Comparison of ENCODE assay signal across 19 cellular contexts in genomic region chr15:66833803-66834202, GRCh38.
"Had no signal": no experiment of that assay in that cellular context is flagged by ENCODE, and none has a peak within 500 bp of the region (broad histone marks: within the 10 kb centered on the region; RNA-seq: fewer than 3 reads in every experiment).

No MANE protein-coding gene starts in this region.

- H3K79me2 ChIP-seq: hepatocyte had no signal

- DNase-seq: activated CD4-positive, alpha-beta T cell treated with anti-CD3 and anti-CD28 coated beads for 1 hour; activated CD4-positive, alpha-beta T cell treated with anti-CD3 and anti-CD28 coated beads, Interleukin-2, amount 50 U/mL, for 4 hours; activated naive CD4-positive, alpha-beta T cell treated with anti-CD3 and anti-CD28 coated beads, Interleukin-2, amount 50 U/mL, for 16 hours; effector CD4-positive, alpha-beta T cell; kidney; left ventricle myocardium inferior; nucleus accumbens; posterior cingulate gyrus; stimulated activated CD4-positive, alpha-beta T cell treated with anti-CD3 and anti-CD28 coated beads, Interleukin-2, amount 100 ng/mL, for 48 hours; stimulated activated naive CD4-positive, alpha-beta T cell; T-helper 9 cell had no signal

- H3K36me3 ChIP-seq: left ventricle myocardium inferior, tibial artery had no signal

- FAIRE-seq: astrocyte, colon, endothelial cell of umbilical vein, frontal cortex, kidney had no signal

- H3K27ac Mint-ChIP-seq: activated T-helper 2 cell treated with anti-CD3 and anti-CD28 coated beads, Interferon-gamma antibody, Interleukin-2, Interleukin-4, amounts not matched to agents 10 μg/mL and 5 μg/mL and 100 μg/mL, durations not matched to agents 14 hours and 24 hours and 36 hours; natural killer cell treated with Interleukin-12 subunit alpha and Interleukin-12 subunit beta and Interleukin-15 and Interleukin-18, amount 100 ng/mL, for 72 hours had no signal

- H2AFZ ChIP-seq: hepatocyte had no signal

- H3K27ac ChIP-seq: hepatocyte, tibial artery had no signal

- H3K36me3 Mint-ChIP-seq: natural killer cell treated with Interleukin-12 subunit alpha and Interleukin-12 subunit beta and Interleukin-15 and Interleukin-18, amount 100 ng/mL, for 72 hours had no signal

- H3K9me3 Mint-ChIP-seq: activated T-helper 2 cell treated with anti-CD3 and anti-CD28 coated beads, Interferon-gamma antibody, Interleukin-2, Interleukin-4, amounts not matched to agents 10 μg/mL and 5 μg/mL and 100 μg/mL, durations not matched to agents 14 hours and 24 hours and 36 hours; natural killer cell treated with Interleukin-12 subunit alpha and Interleukin-12 subunit beta and Interleukin-15 and Interleukin-18, amount 100 ng/mL, for 72 hours had no signal

- H3K4me2 ChIP-seq: hepatocyte had no signal

- H3K4me3 ChIP-seq: hepatocyte, left ventricle myocardium inferior, tibial artery had no signal

- H3K4me3 Mint-ChIP-seq: natural killer cell treated with Interleukin-12 subunit alpha and Interleukin-12 subunit beta and Interleukin-15 and Interleukin-18, amount 100 ng/mL, for 72 hours had no signal

- H3K27me3 ChIP-seq: hepatocyte, tibial artery had no signal

- H3K9me3 ChIP-seq: tibial artery had no signal
